ENCODE assay signal across 8 cellular contexts in the genomic region with DNA sequence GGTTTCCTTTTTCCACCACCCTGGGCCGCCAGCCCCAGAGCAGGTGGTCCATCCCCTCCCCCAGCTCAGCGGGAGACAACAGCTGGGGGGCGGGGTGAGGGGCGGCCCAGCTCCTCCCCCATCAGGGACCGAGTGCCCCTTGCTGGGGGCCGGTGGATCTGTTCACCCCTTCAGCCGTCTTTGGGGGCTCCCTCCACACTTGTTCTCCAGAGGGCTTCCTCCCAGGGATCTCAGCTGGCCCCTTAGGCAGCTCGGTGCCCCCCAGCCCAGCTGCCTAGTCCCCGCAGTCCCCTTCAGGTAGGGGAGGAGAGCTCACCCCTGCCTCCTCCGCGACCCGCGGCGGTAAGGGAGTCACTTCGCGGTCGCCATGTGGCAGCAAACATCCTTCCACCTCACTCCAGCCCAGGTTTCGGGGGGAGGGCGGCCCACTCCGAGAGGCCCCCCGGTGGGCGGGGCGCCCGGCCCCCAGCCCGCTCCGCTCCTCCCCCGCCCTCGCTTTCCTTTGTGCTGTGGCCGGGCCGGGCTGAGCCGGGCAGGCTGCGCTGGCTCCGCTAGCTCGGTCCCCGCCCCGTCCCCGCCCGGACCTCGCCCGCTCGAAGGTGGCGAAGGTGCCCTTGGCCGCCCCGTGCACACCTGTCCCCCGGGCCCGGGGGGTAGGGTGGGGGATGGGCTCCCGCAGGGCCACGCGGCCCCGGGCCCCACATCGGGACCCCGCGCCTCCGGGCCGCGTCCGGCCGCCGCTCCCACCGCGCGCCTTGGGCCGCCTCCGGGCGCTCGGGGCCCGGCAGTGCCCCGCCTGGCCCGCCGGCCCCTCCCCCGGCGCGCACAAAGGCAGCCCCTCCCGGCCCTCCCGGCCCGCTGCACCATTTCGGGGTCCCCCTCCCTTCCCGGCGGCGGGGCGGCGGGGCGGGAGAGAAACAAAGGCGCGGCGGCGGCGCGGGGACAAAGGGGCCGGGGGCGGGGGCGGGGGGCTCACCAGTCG. TPM values are rescaled to one million over a fixed set of nuclear protein-coding genes. Genes with fewer than 3 reads are reported as not detected.
DNase-seq lines count a peak whose midpoint lies in the region; ATAC-seq and TF ChIP-seq lines count a peak whose summit lies in the region.

No MANE protein-coding gene starts in this region.

- H3K79me2 ChIP-seq in H9 (ENCODE audit: insufficient read depth, low read length), result peaks cover 26% of the 10 kb centered on the region; the same call in 1 of the 2 replicates

- no peak overlapping the region for H2BK5ac ChIP-seq in H9 (ENCODE audit: insufficient read length, low read length)

- H3K27me3 ChIP-seq in H9 (ENCODE audit: insufficient read depth, low read length) (no peaks in the 10 kb centered on the region), Peyer's patch (no peaks in the 10 kb centered on the region), iPS-20b (ENCODE audit: insufficient read depth, low read length) (no peaks in the 10 kb centered on the region)

- TF ChIP-seq CTCF in H9 (conservative IDR thresholded peaks at IDR 0.05) (no peak), Peyer's patch (IDR thresholded peaks at IDR 0.05) (no peak)

- no CpG with 5 or more reads among the region's 93 CpGs for WGBS in H9 (ENCODE audit: extremely low coverage, insufficient read length, low lambda C conversion rate)

- no peak overlapping the region for H4K5ac ChIP-seq in H9 (ENCODE audit: insufficient read length, low read depth, low read length)

- no peak overlapping the region for H3K56ac ChIP-seq in H9 (ENCODE audit: insufficient read length, low read depth, low read length)

- no peak overlapping the region for H2BK15ac ChIP-seq in H9 (ENCODE audit: low read depth, low read length)

- H2BK20ac ChIP-seq in H9 (ENCODE audit: low read depth, low read length, poor library complexity, severe bottlenecking), result no peak overlapping the region

- H3K27ac Mint-ChIP-seq in H9, result peak overlapping the region in 2 of 3 experiments; percentile 89 to 92; a peak in 3 of 7 replicates

- no peak for ATAC-seq in GM21515 (IDR thresholded peaks at IDR 0.05; ENCODE audit: unreplicated experiment)

- H3K4me3 Mint-ChIP-seq in H9, result peak overlapping the region; percentile 83 to 89

- peaks cover 26 to 43% (median 41%) of the 10 kb centered on the region in 3 experiments for H3K36me3 Mint-ChIP-seq in H9 (ENCODE audit: insufficient read depth in 1 of 3, low read depth in 3 of 3)

- H3K4me1 ChIP-seq in H9 (ENCODE audit: insufficient read depth, low read length), result peaks cover 24% of the 10 kb centered on the region; the same call in 1 of the 2 replicates
- peaks cover 0 to 30% (median 10%) of the 10 kb centered on the region in 4 donors for H3K4me1 ChIP-seq in Peyer's patch
- H3K4me1 ChIP-seq in iPS-20b (ENCODE audit: insufficient read depth, low read length), result peaks cover 34% of the 10 kb centered on the region

- peak overlapping the region; percentile 18 for H4K91ac ChIP-seq in H9 (ENCODE audit: insufficient read length, low read depth, low read length)

- H3K23ac ChIP-seq in H9 (ENCODE audit: insufficient read length, low read depth, low read length), result no peak overlapping the region

- H3K18ac ChIP-seq in H9 (ENCODE audit: insufficient read length, low read depth, low read length), result peak overlapping the region; percentile 95

- no peak overlapping the region for H2BK12ac ChIP-seq in H9 (ENCODE audit: insufficient read length, low read depth, low read length)

- no peak for TF ChIP-seq POLR2A in Peyer's patch (IDR thresholded peaks at IDR 0.05)

- H3K9me3 Mint-ChIP-seq in H9, result no peaks in the 10 kb centered on the region

- peak; percentile 11 for DNase-seq in DMS79 treated with DMSO at 0.1 percent for 48 hours (lab: John Stamatoyannopoulos, UW)
- DNase-seq in H9, result no peak
- DNase-seq in Peyer's patch, result peak in 2 of 3 donors; percentile 41 to 74
- peak; percentile 58 for DNase-seq in activated naive CD8-positive, alpha-beta T cell treated with anti-CD3 and anti-CD28 coated beads, Interleukin-2, amount 50 U/mL, for 16 hours (ENCODE audit: low read depth, low spot score)
- peak; percentile 52 for DNase-seq in stimulated activated CD4-positive, alpha-beta T cell treated with anti-CD3 and anti-CD28 coated beads, Interleukin-4, amount 100 ng/mL, for 1 hour
- no peak for DNase-seq in DMS153 (lab: John Stamatoyannopoulos, UW)

- no peaks in the 10 kb centered on the region for H3K36me3 ChIP-seq in Peyer's patch
- H3K36me3 ChIP-seq in iPS-20b (ENCODE audit: insufficient read depth, low read depth, low read length), result peaks cover 45% of the 10 kb centered on the region

- H3K27ac ChIP-seq in H9 (ENCODE audit: insufficient read length, low read depth, low read length), result no peak overlapping the region
- peak overlapping the region; percentile 57 to 85 (median 70) for H3K27ac ChIP-seq in Peyer's patch
- H3K27ac ChIP-seq in iPS-20b (ENCODE audit: low read length), result peak overlapping the region; percentile 89

- H3K79me1 ChIP-seq in H9 (ENCODE audit: insufficient read depth, low read depth, low read length, poor library complexity, severe bottlenecking), result peaks cover 10% of the 10 kb centered on the region

- H3K9me3 ChIP-seq in H9 (ENCODE audit: control insufficient read depth, low read depth, low read length) (no peaks in the 10 kb centered on the region), Peyer's patch (no peaks in the 10 kb centered on the region), iPS-20b (ENCODE audit: insufficient read depth, low read depth, low read length) (no peaks in the 10 kb centered on the region)

- no peak overlapping the region for H3T11ph ChIP-seq in H9 (ENCODE audit: low read length)

- peak overlapping the region; percentile 55 to 71 (median 70) for H3K4me3 ChIP-seq in Peyer's patch
- H3K4me3 ChIP-seq in iPS-20b (ENCODE audit: low read length), result peak overlapping the region; percentile 96

- H3K4ac ChIP-seq in H9 (ENCODE audit: low read depth, low read length), result peak overlapping the region; percentile 8; the same call in 1 of the 2 replicates

- peak overlapping the region; percentile 97 for H3K14ac ChIP-seq in H9 (ENCODE audit: insufficient read depth, low read length)

- H3K27me3 Mint-ChIP-seq in H9 (ENCODE audit: low read depth), result no peaks in the 10 kb centered on the region; the same call in 1 of the 2 replicates

- peaks cover 44 to 67% of the 10 kb centered on the region in 2 experiments for H3K4me1 Mint-ChIP-seq in H9

- no peak overlapping the region for H2BK120ac ChIP-seq in H9 (ENCODE audit: low read depth, low read length, poor library complexity, severe bottlenecking)

- no peaks in the 10 kb centered on the region for H4K20me1 ChIP-seq in H9 (ENCODE audit: control insufficient read depth, insufficient read depth, insufficient read length)

- H3K4me2 ChIP-seq in H9 (ENCODE audit: insufficient read depth, insufficient read length, low read length), result peak overlapping the region; percentile 55

- no peak overlapping the region for H2AK5ac ChIP-seq in H9 (ENCODE audit: insufficient read length, low read length)

- no peak overlapping the region for H4K8ac ChIP-seq in H9 (replicated peaks; ENCODE audit: insufficient read length, low read depth, low read length)

- H2AFZ ChIP-seq in H9 (ENCODE audit: low read length), result no peak overlapping the region

- peaks cover 4% of the 10 kb centered on the region for H3K23me2 ChIP-seq in H9 (ENCODE audit: insufficient read length, low read depth, low read length, poor library complexity, severe bottlenecking)

- peak overlapping the region; percentile 85 for H3K9ac ChIP-seq in H9 (ENCODE audit: extremely low read depth, insufficient read length, low read length)
- peak overlapping the region; percentile 98 for H3K9ac ChIP-seq in iPS-20b (ENCODE audit: low read depth, low read length)

RNA-seq across cellular contexts. Expression of a gene that starts 0.7 kb away (rescaled TPM):
- 339 and 340 TPM in 2 replicates for total RNA-seq in H9 (2021)
- 10 to 100 TPM; 14.2 to 77.6 (median 23.1) TPM for total RNA-seq in Peyer's patch

RNA-seq across cellular contexts. Expression of a gene that starts 24.7 kb away (rescaled TPM):
- total RNA-seq in H9 (2021), result 134 and 137 TPM in 2 replicates
- 100 to 1,000 TPM in 1 of 4 donors, 10 to 100 TPM in 3; 17.4 to 137 (median 23.3) TPM for total RNA-seq in Peyer's patch

RNA-seq across cellular contexts. Expression of a gene that starts 26.1 kb away (rescaled TPM):
- total RNA-seq in H9 (2021), result 9.6 and 10.2 TPM in 2 replicates
- 1 to 10 TPM in 2 of 4 donors, under 1 TPM in 1, not detected in 1; 0.70 to 2.2 (median 1.9) TPM for total RNA-seq in Peyer's patch

RNA-seq across cellular contexts. Expression of a gene that starts 36.9 kb away (rescaled TPM):
- total RNA-seq in H9 (2021), result 15.9 and 16.4 TPM in 2 replicates
- 10 to 100 TPM in 1 of 4 donors, 1 to 10 TPM in 3; 2.1 to 52.0 (median 5.5) TPM for total RNA-seq in Peyer's patch

RNA-seq across cellular contexts. Expression of a gene that starts 44.0 kb away (rescaled TPM):
- total RNA-seq in H9 (2021) (125 and 133 TPM in 2 replicates), Peyer's patch (100 to 1,000 TPM; 103 to 168 (median 118) TPM)

Comparison
In these comparisons a context has a peak if more than half of its experiments do, and no peak if none do; other contexts are left out.
1. DNase-seq: peak in DMS79 treated with DMSO at 0.1 percent for 48 hours (single experiment), Peyer's patch (2 of 3), activated naive CD8-positive, alpha-beta T cell treated with anti-CD3 and anti-CD28 coated beads, Interleukin-2, amount 50 U/mL, for 16 hours (single experiment) and stimulated activated CD4-positive, alpha-beta T cell treated with anti-CD3 and anti-CD28 coated beads, Interleukin-4, amount 100 ng/mL, for 1 hour (single experiment); none in H9 (single experiment) and DMS153 (single experiment).